Comparison of ENCODE assay signal across 8 cellular contexts in genomic region chr15:75042730-75043508, GRCh38. TPM values are rescaled to one million over a fixed set of nuclear protein-coding genes. Genes with fewer than 3 reads are reported as not detected.
DNase-seq lines count a peak whose midpoint lies in the region; ATAC-seq, FAIRE-seq and TF ChIP-seq lines count a peak whose summit lies in the region.

No MANE protein-coding gene starts in this region.

- no peak for TF ChIP-seq EP300 in suprapubic skin (IDR thresholded peaks at IDR 0.05)

- peaks cover 0 to 24% (median 3%) of the 10 kb centered on the region in 3 donors for H3K36me3 Mint-ChIP-seq in naive thymus-derived CD8-positive, alpha-beta T cell

- peak; percentile 96 for FAIRE-seq in GM12891 (lab: Jason Lieb, UNC)

- peak overlapping the region in 1 of 10 donors; percentile 65 for H3K4me3 Mint-ChIP-seq in naive thymus-derived CD8-positive, alpha-beta T cell

- H3K4me3 ChIP-seq in HEK293 (ENCODE audit: low read depth, low read length) (no peak overlapping the region), epithelial cell of proximal tubule (ENCODE audit: low read depth, low read length) (no peak overlapping the region), suprapubic skin (peak overlapping the region; percentile 18)

- H3K27me3 ChIP-seq in suprapubic skin = no peaks in the 10 kb centered on the region

- TF ChIP-seq POLR2A in GM12891 (IDR thresholded peaks at IDR 0.05; ENCODE audit: low read depth, low read length) (peak; percentile 58; the same call in 1 of the 2 replicates), suprapubic skin (IDR thresholded peaks at IDR 0.05) (no peak)

- peak overlapping the region in 4 of 10 donors; percentile 5 to 71 (median 49) for H3K27ac Mint-ChIP-seq in naive thymus-derived CD8-positive, alpha-beta T cell

- 66% methylated on average over 11 of the region's 12 CpGs for WGBS in suprapubic skin

- peak; percentile 67 for DNase-seq in GM12891 (ENCODE audit: insufficient read length, low spot score)
- DNase-seq in NAMALWA (ENCODE audit: low spot score) = peak; percentile 98
- peak; percentile 43 to 46 for DNase-seq in activated CD8-positive, alpha-beta memory T cell treated with anti-CD3 and anti-CD28 coated beads for 4 hours (ENCODE audit: low read depth in 2 of 2)
- no peak for DNase-seq in epithelial cell of proximal tubule (ENCODE audit: low read depth)
- peak in 7 of 10 donors; percentile 11 to 74 (median 24) for DNase-seq in naive thymus-derived CD8-positive, alpha-beta T cell
- peak; percentile 80 to 87 for DNase-seq in suprapubic skin (ENCODE audit: low spot score in 2 of 2)
- no peak for DNase-seq in GOT3 (lab: John Stamatoyannopoulos, UW)

- H3K27ac ChIP-seq in HEK293 (ENCODE audit: extremely low read depth, low read depth, low read length) = no peak overlapping the region; the same call in 1 of the 2 replicates
- peak overlapping the region; percentile 72 for H3K27ac ChIP-seq in suprapubic skin

- no peaks in the 10 kb centered on the region for H3K27me3 Mint-ChIP-seq in naive thymus-derived CD8-positive, alpha-beta T cell

- POLR2A ChIA-PET in HEK293 (lab: Yijun Ruan, JAX) = interaction anchor here (0.6 to 1.9 kb wide), 10 partner anchors 9 to 304 kb away, joined by 3 to 10 read pairs (median 3); partner anchors contain the start of genes C15orf39, NEIL1 and PPCDC
- POLR2A ChIA-PET in naive thymus-derived CD8-positive, alpha-beta T cell (lab: Charles Lee) = interaction anchor here (0.5 kb wide), 1 partner anchor 178 kb away, joined by 3 read pairs; no protein-coding TSS in a partner anchor

- peaks cover 20% of the 10 kb centered on the region for H3K4me1 ChIP-seq in HEK293 (ENCODE audit: control insufficient read depth, insufficient read depth, low read length)
- peaks cover 71% of the 10 kb centered on the region for H3K4me1 ChIP-seq in suprapubic skin

- no peaks in the 10 kb centered on the region for H3K9me3 Mint-ChIP-seq in naive thymus-derived CD8-positive, alpha-beta T cell

- TF ChIP-seq CTCF in HEK293 (tag by site-specific recombination; IDR thresholded peaks at IDR 0.05) (peak; percentile 63; the same call in 1 of the 2 replicates), epithelial cell of proximal tubule (conservative IDR thresholded peaks at IDR 0.05; ENCODE audit: low read depth, low read length) (peak; percentile 58), suprapubic skin (IDR thresholded peaks at IDR 0.05) (peak; percentile 17 to 39)

- ATAC-seq in naive thymus-derived CD8-positive, alpha-beta T cell = peak; percentile 70 to 83

- H3K36me3 ChIP-seq in HEK293 (ENCODE audit: control insufficient read depth in 2 of 2, insufficient read depth in 1 of 2, low read length in 2 of 2) (peaks cover 0 to 19% of the 10 kb centered on the region in 2 experiments; a peak in 2 of 3 replicates), suprapubic skin (no peaks in the 10 kb centered on the region)

- H3K4me1 Mint-ChIP-seq in naive thymus-derived CD8-positive, alpha-beta T cell = peaks cover 7 to 78% (median 13%) of the 10 kb centered on the region in 4 donors

- CTCF ChIA-PET in HEK293 (lab: Yijun Ruan, JAX) = interaction anchor here (0.6 to 3.5 kb wide), 15 partner anchors 9 to 207 kb away, joined by 3 to 20 read pairs (median 3); partner anchors contain the start of gene C15orf39

- H3K9me3 ChIP-seq in HEK293 (ENCODE audit: control insufficient read depth, insufficient read depth, low read depth, low read length) (no peaks in the 10 kb centered on the region), suprapubic skin (no peaks in the 10 kb centered on the region)

TF ChIP-seq in GM12891, 5 proteins besides CTCF, POLR2A, EP300 and RAD21:
- TF ChIP-seq POLR2AphosphoS5 (IDR thresholded peaks at IDR 0.05; ENCODE audit: low read depth, low read length) = peak; percentile 74; the same call in 1 of the 2 replicates
- peak; percentile 15 for TF ChIP-seq TAF1 (IDR thresholded peaks at IDR 0.05; ENCODE audit: low read depth, low read length)
- peak; percentile 100 for TF ChIP-seq SPI1 (IDR thresholded peaks at IDR 0.05; ENCODE audit: low read depth, low read length)
- peak; percentile 22 for TF ChIP-seq PAX5 (IDR thresholded peaks at IDR 0.05; ENCODE audit: insufficient read depth, low read length, severe bottlenecking)
- TF ChIP-seq POU2F2 (IDR thresholded peaks at IDR 0.05; ENCODE audit: low read depth, low read length) = peak; percentile 78; the same call in 1 of the 2 replicates

TF ChIP-seq in HEK293, 187 proteins besides CTCF, POLR2A, EP300 and RAD21:
- TF ChIP-seq ZBTB20 (tag by site-specific recombination; IDR thresholded peaks at IDR 0.05) (peak; percentile 66), ZNF2 (tag by site-specific recombination; IDR thresholded peaks at IDR 0.05) (0 out of 2 replicates have a peak, but pooled peaks have one; percentile 48), ZNF341 (tag by site-specific recombination; IDR thresholded peaks at IDR 0.05; ENCODE audit: low read depth) (no peak), BCL6B (tag by site-specific recombination; IDR thresholded peaks at IDR 0.05) (peak; percentile 6; the same call in 1 of the 2 replicates), GLIS2 (tag by site-specific recombination; IDR thresholded peaks at IDR 0.05) (0 out of 2 replicates have a peak, but pooled peaks have one; percentile 31)
- TF ChIP-seq, protein P1, sequence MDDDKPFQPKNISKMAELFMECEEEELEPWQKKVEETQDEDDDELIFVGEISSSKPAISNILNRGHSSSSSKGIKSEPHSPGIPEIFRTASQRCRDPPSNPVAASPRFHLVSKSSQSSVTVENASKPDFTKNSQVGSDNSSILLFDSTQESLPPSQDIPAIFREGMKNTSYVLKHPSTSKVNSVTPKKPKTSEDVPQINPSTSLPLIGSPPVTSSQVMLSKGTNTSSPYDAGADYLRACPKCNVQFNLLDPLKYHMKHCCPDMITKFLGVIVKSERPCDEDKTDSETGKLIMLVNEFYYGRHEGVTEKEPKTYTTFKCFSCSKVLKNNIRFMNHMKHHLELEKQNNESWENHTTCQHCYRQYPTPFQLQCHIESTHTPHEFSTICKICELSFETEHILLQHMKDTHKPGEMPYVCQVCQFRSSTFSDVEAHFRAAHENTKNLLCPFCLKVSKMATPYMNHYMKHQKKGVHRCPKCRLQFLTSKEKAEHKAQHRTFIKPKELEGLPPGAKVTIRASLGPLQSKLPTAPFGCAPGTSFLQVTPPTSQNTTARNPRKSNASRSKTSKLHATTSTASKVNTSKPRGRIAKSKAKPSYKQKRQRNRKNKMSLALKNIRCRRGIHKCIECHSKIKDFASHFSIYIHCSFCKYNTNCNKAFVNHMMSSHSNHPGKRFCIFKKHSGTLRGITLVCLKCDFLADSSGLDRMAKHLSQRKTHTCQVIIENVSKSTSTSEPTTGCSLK (tag by site-specific recombination; IDR thresholded peaks at IDR 0.05) = no peak

RNA-seq across cellular contexts. Expression of gene PPCDC, which starts 19.5 kb away (rescaled TPM):
- 26.4 TPM for polyA plus RNA-seq in GM12891 (2012; ENCODE audit: low read depth, missing spikeins)
- 26.1 and 39.7 TPM in 2 replicates for total RNA-seq in epithelial cell of proximal tubule
- 10 to 100 TPM; 13.4 to 15.7 TPM for total RNA-seq in naive thymus-derived CD8-positive, alpha-beta T cell
- 10 to 100 TPM; 12.0 to 16.7 (median 13.0) TPM for polyA plus RNA-seq in naive thymus-derived CD8-positive, alpha-beta T cell
- total RNA-seq in suprapubic skin = 10 to 100 TPM in 2 of 4 donors, 1 to 10 TPM in 2; 7.4 to 25.7 (median 13.1) TPM

RNA-seq across cellular contexts. Expression of gene SCAMP5, which starts 47.6 kb away (rescaled TPM):
- polyA plus RNA-seq in GM12891 (2012; ENCODE audit: low read depth, missing spikeins) = 5.6 TPM
- total RNA-seq in epithelial cell of proximal tubule (4.7 and 19.5 TPM in 2 replicates), suprapubic skin (1 to 10 TPM in 3 of 4 donors, under 1 TPM in 1; 0.53 to 4.5 (median 2.7) TPM)
- under 1 TPM; 0.23 to 0.36 TPM for total RNA-seq in naive thymus-derived CD8-positive, alpha-beta T cell
- under 1 TPM in 2 of 3 donors, not detected in 1; 0.09 to 0.19 TPM for polyA plus RNA-seq in naive thymus-derived CD8-positive, alpha-beta T cell

Comparison
In these comparisons a context has a peak if more than half of its experiments do, and no peak if none do; other contexts are left out.
1. DNase-seq: peak in GM12891 (single experiment), NAMALWA (single experiment), activated CD8-positive, alpha-beta memory T cell treated with anti-CD3 and anti-CD28 coated beads for 4 hours (2 of 2), naive thymus-derived CD8-positive, alpha-beta T cell (7 of 10) and suprapubic skin (2 of 2); none in epithelial cell of proximal tubule (single experiment) and GOT3 (single experiment).
2. Peak in every context shown above with its lines, with median percentiles within 50 percentile points of each other: CTCF ChIP-seq.